25 cellular contexts compared by ENCODE assay signal in genomic region chr13:76293751-76294150, GRCh38.
DNase-seq lines count a peak whose midpoint lies in the region; ATAC-seq, FAIRE-seq and TF ChIP-seq lines count a peak whose summit lies in the region.
"Had no signal": no experiment of that assay in that cellular context is flagged by ENCODE, and none has a peak within 500 bp of the region (broad histone marks: within the 10 kb centered on the region; RNA-seq: fewer than 3 reads in every experiment).

No MANE protein-coding gene starts in this region.

- no peaks in the 10 kb centered on the region for H3K27me3 Mint-ChIP-seq in astrocyte (ENCODE audit: low read depth, unreplicated experiment)
- H3K27me3 Mint-ChIP-seq: progenitor cell of endocrine pancreas; stimulated activated naive CD8-positive, alpha-beta T cell treated with anti-CD3 and anti-CD28 coated beads, Interleukin-15, amount 100 ng/mL, for 72 hours had no signal

- H3K4me1 ChIP-seq in GM23248 (ENCODE audit: insufficient read depth) (peaks cover 10% of the 10 kb centered on the region), astrocyte (ENCODE audit: insufficient read depth, low read length) (peaks cover 7% of the 10 kb centered on the region), suprapubic skin (no peaks in the 10 kb centered on the region)
- H3K4me1 ChIP-seq: BE2C, colonic mucosa had no signal

- intact Hi-C loops in sciatic nerve (cut with DNase I): no loop called here

- H4K20me1 ChIP-seq in GM23248 (ENCODE audit: insufficient read depth) (no peaks in the 10 kb centered on the region), astrocyte (ENCODE audit: insufficient read depth, low read length) (no peaks in the 10 kb centered on the region)

- in situ Hi-C loops in GM23248 (cut with MboI): no loop called here

- ATAC-seq in sciatic nerve: peak; percentile 38
- ATAC-seq: activated T-cell treated with anti-CD3 and anti-CD28 coated beads, Interleukin-2, amount 50 U/mL, for 72 hours; HepG2; stimulated activated naive CD8-positive, alpha-beta T cell treated with anti-CD3 and anti-CD28 coated beads, Interleukin-15, amount 100 ng/mL, for 72 hours had no signal

- H3K4me3 ChIP-seq in GM23248 (peak overlapping the region; percentile 8; the same call in 1 of the 2 replicates), astrocyte (ENCODE audit: insufficient read depth, low read depth, low read length) (no peak overlapping the region), fibroblast of the aortic adventitia (ENCODE audit: low read depth, low read length) (no peak overlapping the region), suprapubic skin (no peak overlapping the region)
- H3K4me3 ChIP-seq: colonic mucosa had no signal

- no peaks in the 10 kb centered on the region for H3K9me3 Mint-ChIP-seq in astrocyte (ENCODE audit: unreplicated experiment)
- H3K9me3 Mint-ChIP-seq: stimulated activated naive CD8-positive, alpha-beta T cell treated with anti-CD3 and anti-CD28 coated beads, Interleukin-15, amount 100 ng/mL, for 72 hours had no signal

- H2AFZ ChIP-seq in GM23248 (no peak overlapping the region), astrocyte (ENCODE audit: low read depth, low read length) (no peak overlapping the region)

- TF ChIP-seq CTCF in astrocyte (IDR thresholded peaks at IDR 0.05; ENCODE audit: insufficient read depth, low read depth, low read length) (no peak), fibroblast of the aortic adventitia (IDR thresholded peaks at IDR 0.05; ENCODE audit: insufficient read depth, low read length) (no peak), suprapubic skin (IDR thresholded peaks at IDR 0.05) (no peak)

- H3K27ac ChIP-seq in GM23248 (peak overlapping the region; percentile 58), astrocyte (ENCODE audit: low read depth, low read length) (peak overlapping the region; percentile 42), suprapubic skin (no peak overlapping the region)
- H3K27ac ChIP-seq: colonic mucosa had no signal

- H3K27ac Mint-ChIP-seq in astrocyte (ENCODE audit: unreplicated experiment): peak overlapping the region; percentile 95
- H3K27ac Mint-ChIP-seq: activated T-cell treated with anti-CD3 and anti-CD28 coated beads, Interleukin-2, amount 50 U/mL, for 72 hours; endodermal cell; nephron progenitor cell; progenitor cell of endocrine pancreas; stimulated activated naive CD8-positive, alpha-beta T cell treated with anti-CD3 and anti-CD28 coated beads, Interleukin-15, amount 100 ng/mL, for 72 hours had no signal

- H3K9ac ChIP-seq in GM23248 (no peak overlapping the region), astrocyte (ENCODE audit: low read length) (no peak overlapping the region)

- peaks cover 21% of the 10 kb centered on the region for H3K4me1 Mint-ChIP-seq in astrocyte (ENCODE audit: low read depth, unreplicated experiment)
- H3K4me1 Mint-ChIP-seq: endodermal cell; nephron progenitor cell; stimulated activated naive CD8-positive, alpha-beta T cell treated with anti-CD3 and anti-CD28 coated beads, Interleukin-15, amount 100 ng/mL, for 72 hours had no signal

- no peak for TF ChIP-seq EP300 in suprapubic skin (IDR thresholded peaks at IDR 0.05)

- H3K36me3 ChIP-seq in GM23248 (ENCODE audit: low read depth) (no peaks in the 10 kb centered on the region), astrocyte (ENCODE audit: insufficient read depth, low read length) (no peaks in the 10 kb centered on the region), suprapubic skin (no peaks in the 10 kb centered on the region)
- H3K36me3 ChIP-seq: BE2C, colonic mucosa had no signal

- H3K9me3 ChIP-seq in GM23248 (ENCODE audit: low read depth) (no peaks in the 10 kb centered on the region), astrocyte (ENCODE audit: insufficient read depth, low read depth, low read length) (no peaks in the 10 kb centered on the region), suprapubic skin (no peaks in the 10 kb centered on the region)
- H3K9me3 ChIP-seq: BE2C, colonic mucosa had no signal

- H3F3A ChIP-seq in GM23248 (ENCODE audit: insufficient read depth): peaks cover 7% of the 10 kb centered on the region; the same call in 1 of the 2 replicates

- H3K79me2 ChIP-seq in GM23248 (ENCODE audit: insufficient read depth): no peaks in the 10 kb centered on the region
- no peaks in the 10 kb centered on the region for H3K79me2 ChIP-seq in astrocyte (ENCODE audit: insufficient read depth, low read length)

- no peaks in the 10 kb centered on the region for H3K9me2 ChIP-seq in GM23248 (ENCODE audit: insufficient read depth)

- H3K4me3 Mint-ChIP-seq in astrocyte (ENCODE audit: unreplicated experiment): no peak overlapping the region
- H3K4me3 Mint-ChIP-seq: activated T-cell treated with anti-CD3 and anti-CD28 coated beads, Interleukin-2, amount 50 U/mL, for 72 hours; endodermal cell; nephron progenitor cell; stimulated activated naive CD8-positive, alpha-beta T cell treated with anti-CD3 and anti-CD28 coated beads, Interleukin-15, amount 100 ng/mL, for 72 hours had no signal

- H3K27me3 ChIP-seq in GM23248 (replicated peaks; ENCODE audit: insufficient read depth) (0 out of 2 replicates have a peak, but pooled peaks cover 7% of the 10 kb centered on the region), astrocyte (ENCODE audit: insufficient read depth, low read length) (peaks cover 2% of the 10 kb centered on the region), suprapubic skin (no peaks in the 10 kb centered on the region)
- H3K27me3 ChIP-seq: BE2C, colonic mucosa had no signal

- DNase-seq in GM23248 (peak; percentile 34), astrocyte (ENCODE audit: low read depth) (no peak), fibroblast of the aortic adventitia (ENCODE audit: low read depth) (peak; percentile 48), sciatic nerve (ENCODE audit: low spot score) (no peak), DMS153 (lab: John Stamatoyannopoulos, UW) (no peak), suprapubic skin (ENCODE audit: low spot score in 2 of 2) (no peak)
- no peak for DNase-seq in effector CD8-positive, alpha-beta T cell (lab: John Stamatoyannopoulos, UW)
- DNase-seq: activated CD4-positive, alpha-beta T cell treated with anti-CD3 and anti-CD28 coated beads for 4 hours; activated naive CD4-positive, alpha-beta T cell treated with anti-CD3 and anti-CD28 coated beads, Interleukin-2, amount 50 U/mL, for 16 hours; activated T-cell treated with anti-CD3 and anti-CD28 coated beads, Interleukin-2, amount 50 U/mL, for 72 hours; BE2C; colonic mucosa; endodermal cell; kidney; NCI-H1417 treated with DMSO at 0.1 percent for 48 hours; NCI-H526 treated with DMSO at 0.1 percent for 48 hours; nephron progenitor cell; SHP77; small intestine; stimulated activated CD4-positive, alpha-beta T cell treated with anti-CD3 and anti-CD28 coated beads, Interleukin-2, amount 100 ng/mL, for 48 hours; stimulated activated naive CD8-positive, alpha-beta T cell treated with anti-CD3 and anti-CD28 coated beads, Interleukin-15, amount 100 ng/mL, for 72 hours had no signal

- no peaks in the 10 kb centered on the region for H3K36me3 Mint-ChIP-seq in astrocyte (ENCODE audit: low read depth, unreplicated experiment)

- FAIRE-seq in astrocyte (lab: Jason Lieb, UNC): no peak
- FAIRE-seq: frontal cortex, HepG2, kidney, small intestine, TTC549 had no signal

- no peak for TF ChIP-seq POLR2A in suprapubic skin (IDR thresholded peaks at IDR 0.05)

- peak overlapping the region; percentile 45 for H3K4me2 ChIP-seq in GM23248 (ENCODE audit: unreplicated experiment)
- H3K4me2 ChIP-seq in astrocyte (ENCODE audit: low read length): peak overlapping the region; percentile 19

Comparison
In these comparisons a context has a peak if more than half of its experiments do, and no peak if none do; other contexts are left out.
1. DNase-seq: peak in GM23248 (single experiment) and fibroblast of the aortic adventitia (single experiment); none in astrocyte (single experiment), sciatic nerve (single experiment), DMS153 (single experiment), effector CD8-positive, alpha-beta T cell (single experiment) and suprapubic skin (0 of 2).